8 cellular contexts compared by ENCODE assay signal in genomic region chr3:128725547-128725931, GRCh38. TPM values are rescaled to one million over a fixed set of nuclear protein-coding genes. Genes with fewer than 3 reads are reported as not detected.
A peak's percentile ranks its signal among the peaks of the same experiment; 100 is the strongest.
DNase-seq lines count a peak whose midpoint lies in the region; ATAC-seq, FAIRE-seq and TF ChIP-seq lines count a peak whose summit lies in the region.

No MANE protein-coding gene starts in this region.

- ATAC-seq in GM18868 (IDR thresholded peaks at IDR 0.05; ENCODE audit: unreplicated experiment), result peak; percentile 28
- ATAC-seq in HG02678 (IDR thresholded peaks at IDR 0.05; ENCODE audit: unreplicated experiment), result peak; percentile 12

- TF ChIP-seq CTCF in kidney (IDR thresholded peaks at IDR 0.05; ENCODE audit: borderline replicate concordance, extremely low read depth, insufficient read depth), result no peak
- TF ChIP-seq CTCF in transverse colon (IDR thresholded peaks at IDR 0.05), result no peak

- CTCF ChIA-PET in HEK293T (lab: Yijun Ruan, JAX), result interaction anchor here (0.6 to 1.4 kb wide), 2 partner anchors 45 to 81 kb away, joined by 3 to 4 read pairs; no protein-coding TSS in a partner anchor

- H3K36me3 ChIP-seq in SJCRH30, result no peaks in the 10 kb centered on the region
- no peaks in the 10 kb centered on the region for H3K36me3 ChIP-seq in kidney (ENCODE audit: control insufficient read depth in 1 of 2, insufficient read depth in 2 of 2, low read length in 2 of 2)
- H3K36me3 ChIP-seq in transverse colon, result no peaks in the 10 kb centered on the region

- POLR2A ChIA-PET in HEK293T (lab: Yijun Ruan, JAX), result interaction anchor here (1.3 kb wide), 1 partner anchor 45 kb away, joined by 8 read pairs; no protein-coding TSS in a partner anchor

- WGBS in transverse colon (ENCODE audit: low coverage in 1 of 2), 2 donors, result 0 to 72% methylated on average over 1 to 5 of the region's 5 CpGs

- H3K4me1 ChIP-seq in SJCRH30 (peaks cover 8% of the 10 kb centered on the region), kidney (ENCODE audit: control insufficient read depth in 1 of 2, insufficient read depth in 1 of 2, low read depth in 1 of 2, low read length in 2 of 2) (peaks cover 12 to 16% of the 10 kb centered on the region in 2 donors), transverse colon (peaks cover 12 to 35% (median 24%) of the 10 kb centered on the region in 4 donors)

- H3K9ac ChIP-seq in kidney (ENCODE audit: low read length in 2 of 2), result no peak overlapping the region

- peak overlapping the region; percentile 71 for H3K4me3 ChIP-seq in SJCRH30
- peak overlapping the region; percentile 30 to 97 for H3K4me3 ChIP-seq in kidney (ENCODE audit: low read length in 2 of 2)
- H3K4me3 ChIP-seq in transverse colon, result peak overlapping the region in 1 of 4 donors; percentile 99

- H3K27me3 ChIP-seq in SJCRH30 (no peaks in the 10 kb centered on the region), transverse colon (no peaks in the 10 kb centered on the region)

- TF ChIP-seq EP300 in transverse colon (IDR thresholded peaks at IDR 0.05; ENCODE audit: low read depth), result no peak

- FAIRE-seq in kidney (lab: Jason Lieb, UNC), result no peak

- DNase-seq in SJCRH30, result no peak
- no peak for DNase-seq in kidney
- DNase-seq in transverse colon, result no peak
- DNase-seq in LoVo (ENCODE audit: low spot score), result no peak
- DNase-seq in 8988T, result no peak
- DNase-seq in HEK293T (ENCODE audit: extremely low spot score), result no peak

- H3K9me3 ChIP-seq in SJCRH30 (replicated peaks) (no peaks in the 10 kb centered on the region), kidney (ENCODE audit: control insufficient read depth in 1 of 2, low read length in 2 of 2) (no peaks in the 10 kb centered on the region), transverse colon (no peaks in the 10 kb centered on the region)

- peak overlapping the region; percentile 61 for H3K27ac ChIP-seq in SJCRH30
- peak overlapping the region; percentile 54 to 79 for H3K27ac ChIP-seq in kidney (ENCODE audit: low read depth in 2 of 2, low read length in 2 of 2)
- peak overlapping the region; percentile 92 to 99 (median 94) for H3K27ac ChIP-seq in transverse colon

- intact Hi-C loops in kidney (cut with DNase I) (no loop called here), transverse colon (cut with DNase I; ENCODE audit: low total_unique reads) (loop anchor here (10.0 kb wide), 1 partner anchor 59 kb away; no protein-coding TSS in a partner anchor)

- in situ Hi-C loops in transverse colon (cut with MboI; ENCODE audit: low pct_ligation_motif_present in 1 of 4, low pct_unique_long_range_greater_than_20kb in 1 of 4, low sequenced_read_pairs in 3 of 4), result no loop called here

- TF ChIP-seq POLR2A in transverse colon (IDR thresholded peaks at IDR 0.05), result no peak

TF ChIP-seq in HEK293T, 16 proteins besides CTCF, POLR2A, EP300 and RAD21:
- TF ChIP-seq SUZ12 (IDR thresholded peaks at IDR 0.05) (no peak), TARDBP (IDR thresholded peaks at IDR 0.05) (no peak), SP1 (IDR thresholded peaks at IDR 0.05) (no peak), ZNF384 (IDR thresholded peaks at IDR 0.05) (no peak), NFRKB (IDR thresholded peaks at IDR 0.05) (no peak), FOXM1 (IDR thresholded peaks at IDR 0.05; ENCODE audit: borderline replicate concordance) (no peak), FOXA1 (IDR thresholded peaks at IDR 0.05) (no peak)

RNA-seq across cellular contexts. Expression of gene RAB7A, which starts 0.4 kb away (rescaled TPM):
- 74.9 and 83.8 TPM in 2 replicates for total RNA-seq in SJCRH30 (2014; rRNA removed; shearing (Covaris generic))
- 248 TPM for total RNA-seq in kidney
- polyA plus RNA-seq in kidney (ENCODE audit: insufficient read depth, low read depth, low replicate concordance), result 211 TPM
- total RNA-seq in transverse colon, result 100 to 1,000 TPM in 2 of 4 donors, 10 to 100 TPM in 2; 45.0 to 121 (median 101) TPM
